Comparison of ENCODE assay signal across 8 cellular contexts in genomic region chr3:119295816-119296484, GRCh38. TPM values are rescaled to one million over a fixed set of nuclear protein-coding genes. Genes with fewer than 3 reads are reported as not detected.
A peak's percentile ranks its signal among the peaks of the same experiment; 100 is the strongest.
DNase-seq lines count a peak whose midpoint lies in the region; ATAC-seq and TF ChIP-seq lines count a peak whose summit lies in the region.

No MANE protein-coding gene starts in this region.

- BruUV-seq in PC-3 (replicated peaks; lab: Mats Ljungman, UMichigan) = TSS peak; percentile 32

- peaks cover 25% of the 10 kb centered on the region for H3K4me1 ChIP-seq in PC-3 (ENCODE audit: insufficient read depth, low read length)
- H3K4me1 ChIP-seq in sigmoid colon = peaks cover 0 to 33% (median 26%) of the 10 kb centered on the region in 4 donors

- H3K27ac ChIP-seq in PC-3 (ENCODE audit: low read length) (no peak overlapping the region), sigmoid colon (peak overlapping the region; percentile 91 to 95 (median 92))

- H3K4me2 ChIP-seq in PC-3 (ENCODE audit: low read length) = peak overlapping the region; percentile 88

- H3K36me3 ChIP-seq in PC-3 (ENCODE audit: low read depth, low read length) (no peaks in the 10 kb centered on the region), sigmoid colon (peaks cover 0 to 3% (median 0%) of the 10 kb centered on the region in 4 donors)

- DNase-seq in GM03348 (ENCODE audit: low spot score) (peak; percentile 66), PC-3 (no peak), epithelial cell of proximal tubule (ENCODE audit: low read depth) (no peak), sigmoid colon (no peak), NCI-H187 (lab: John Stamatoyannopoulos, UW) (no peak), NCI-H526 treated with DMSO at 0.1 percent for 48 hours (lab: John Stamatoyannopoulos, UW) (no peak), 8988T (no peak)

- no peak for TF ChIP-seq EP300 in sigmoid colon (IDR thresholded peaks at IDR 0.05)

- peaks cover 47% of the 10 kb centered on the region for H3K79me2 ChIP-seq in PC-3 (ENCODE audit: low read length)

- no peaks in the 10 kb centered on the region for H3K9me2 ChIP-seq in PC-3 (replicated peaks; ENCODE audit: low read length)

- peak overlapping the region; percentile 7; the same call in 1 of the 2 replicates for H3K9ac ChIP-seq in PC-3 (ENCODE audit: low read length)

- ATAC-seq in PC-3 (no peak), GM21515 (IDR thresholded peaks at IDR 0.05; ENCODE audit: unreplicated experiment) (no peak)

- H3K27me3 ChIP-seq in PC-3 (ENCODE audit: low read length) (no peaks in the 10 kb centered on the region), sigmoid colon (no peaks in the 10 kb centered on the region)

- H3F3A ChIP-seq in PC-3 (ENCODE audit: low read length, unreplicated experiment) = no peaks in the 10 kb centered on the region

- H3K4me3 ChIP-seq in PC-3 (ENCODE audit: low read length) = peak overlapping the region; percentile 95
- H3K4me3 ChIP-seq in epithelial cell of proximal tubule (ENCODE audit: low read depth, low read length) = peak overlapping the region; percentile 86
- peak overlapping the region; percentile 82 to 92 (median 87) for H3K4me3 ChIP-seq in sigmoid colon

- H4K20me1 ChIP-seq in PC-3 (ENCODE audit: low read length) = no peaks in the 10 kb centered on the region

- no peaks in the 10 kb centered on the region for H3K9me3 ChIP-seq in PC-3 (ENCODE audit: low read length)
- H3K9me3 ChIP-seq in sigmoid colon = no peaks in the 10 kb centered on the region

- TF ChIP-seq CTCF in PC-3 (conservative IDR thresholded peaks at IDR 0.05; ENCODE audit: low read depth, low read length) = no peak
- no peak for TF ChIP-seq CTCF in epithelial cell of proximal tubule (conservative IDR thresholded peaks at IDR 0.05; ENCODE audit: low read depth, low read length)
- TF ChIP-seq CTCF in sigmoid colon (IDR thresholded peaks at IDR 0.05) = no peak

- WGBS in sigmoid colon, 2 donors = 58 to 77% methylated on average over 6 of the region's 6 CpGs

- POLR2A ChIA-PET in PC-3 (lab: Charles Lee; ENCODE audit: unreplicated experiment) = no interaction called here

- H2AFZ ChIP-seq in PC-3 (ENCODE audit: low read length) = no peak overlapping the region; the same call in 1 of the 2 replicates

- no peak for TF ChIP-seq POLR2A in sigmoid colon (IDR thresholded peaks at IDR 0.05)

- CTCF ChIA-PET in PC-3 (lab: Charles Lee) = no interaction called here

- intact Hi-C loops in PC-3 (cut with micrococcal nuclease) = loop anchor here (1.0 kb wide), 1 partner anchor 26 kb away; no protein-coding TSS in a partner anchor
- intact Hi-C loops in sigmoid colon (cut with DNase I) = loop anchor here (2.0 kb wide), 1 partner anchor 27 kb away; no protein-coding TSS in a partner anchor

RNA-seq across cellular contexts. Expression of gene ARHGAP31, which starts 1.8 kb away (rescaled TPM):
- 7.5 and 7.8 TPM in 2 replicates for total RNA-seq in PC-3 (2014; rRNA removed)
- total RNA-seq in epithelial cell of proximal tubule = 3.8 and 5.1 TPM in 2 replicates
- 10 to 100 TPM; 11.0 to 18.0 (median 12.0) TPM for total RNA-seq in sigmoid colon
- polyA plus RNA-seq in sigmoid colon = 1 to 10 TPM; 3.5 to 5.4 (median 5.2) TPM

RNA-seq across cellular contexts. Expression of gene B4GALT4, which starts 55.3 kb away (rescaled TPM):
- 37.6 and 40.8 TPM in 2 replicates for total RNA-seq in PC-3 (2014; rRNA removed)
- total RNA-seq in epithelial cell of proximal tubule = 17.9 and 21.9 TPM in 2 replicates
- total RNA-seq in sigmoid colon = 10 to 100 TPM; 12.1 to 15.8 (median 14.0) TPM
- 10 to 100 TPM; 31.5 to 45.6 (median 35.1) TPM for polyA plus RNA-seq in sigmoid colon
